ENCODE assay signal across 1 cellular context in the genomic region with DNA sequence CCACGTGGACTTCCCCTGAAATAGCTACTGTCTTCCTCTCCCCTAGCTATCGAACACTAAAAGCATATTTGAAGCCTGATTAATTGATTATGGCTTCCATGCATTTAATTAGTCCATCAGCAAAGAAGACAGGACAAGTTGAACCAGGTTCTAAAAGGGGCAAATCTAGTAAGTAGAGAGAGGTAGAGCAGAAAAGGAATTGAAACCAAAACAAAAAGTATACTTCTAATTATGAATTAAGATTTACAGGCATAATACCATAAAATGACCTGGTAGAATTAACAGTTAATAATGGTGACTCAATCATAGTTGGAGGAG.
TF ChIP-seq lines count a peak whose summit lies in the region.

No MANE protein-coding gene starts in this region.

TF ChIP-seq in H1, 55 proteins besides CTCF, POLR2A, EP300 and RAD21 (continued from another document):
- TF ChIP-seq CEBPB (IDR thresholded peaks at IDR 0.05; ENCODE audit: low read depth, low read length) (no peak), EGR1 (IDR thresholded peaks at IDR 0.05; ENCODE audit: borderline replicate concordance, low read depth, low read length) (no peak), JUND (IDR thresholded peaks at IDR 0.05; ENCODE audit: low read length) (no peak)
